Comparison of ENCODE assay signal across 20 cellular contexts in the genomic region with DNA sequence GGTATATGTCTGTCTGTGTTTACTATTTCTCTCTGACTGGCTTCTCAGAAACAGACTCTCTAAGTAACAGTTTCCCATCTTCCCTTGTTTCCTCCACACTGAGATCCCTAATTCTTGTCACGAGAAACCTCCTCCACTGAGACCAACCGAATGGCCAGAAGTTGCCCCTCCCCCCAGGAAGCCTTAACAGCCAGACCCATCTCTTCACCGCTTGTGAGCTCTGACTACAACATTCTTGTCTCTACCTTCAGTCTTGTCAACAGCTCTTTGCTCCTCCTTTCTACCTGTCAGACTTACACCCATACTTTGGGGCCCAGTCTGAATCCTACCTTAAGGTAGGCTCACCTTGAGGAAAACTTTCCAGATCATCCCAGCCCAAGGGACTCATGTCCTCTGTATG.
A peak's percentile ranks its signal among the peaks of the same experiment; 100 is the strongest.
DNase-seq lines count a peak whose midpoint lies in the region; ATAC-seq and TF ChIP-seq lines count a peak whose summit lies in the region.
"Had no signal": no experiment of that assay in that cellular context is flagged by ENCODE, and none has a peak within 500 bp of the region (broad histone marks: within the 10 kb centered on the region; RNA-seq: fewer than 3 reads in every experiment).

No MANE protein-coding gene starts in this region.

- H4K20me1 ChIP-seq in GM23338 (replicated peaks; ENCODE audit: insufficient read depth): no peaks in the 10 kb centered on the region

- H2AFZ ChIP-seq in GM23338: no peak overlapping the region

- H3K27ac ChIP-seq in GM23338 (ENCODE audit: low read depth): peak overlapping the region; percentile 66; the same call in 1 of the 2 replicates
- H3K27ac ChIP-seq: BLaER1 had no signal

- H3K4me3 Mint-ChIP-seq in GM23338: peak overlapping the region; percentile 27; the same call in 2 of the 3 replicates
- H3K4me3 Mint-ChIP-seq in activated T-helper 17 cell treated with anti-CD3 and anti-CD28 coated beads, Interleukin-2, amount 50 U/mL, for 72 hours: no peak overlapping the region
- H3K4me3 Mint-ChIP-seq in osteocyte (ENCODE audit: unreplicated experiment): no peak overlapping the region
- H3K4me3 Mint-ChIP-seq: CD8-positive, alpha-beta T cell; HFFc6 had no signal

- DNase-seq in GM23338 (ENCODE audit: low spot score): peak; percentile 77
- DNase-seq in iPS-NIHi11 (ENCODE audit: low spot score): peak; percentile 7
- peak; percentile 70 for DNase-seq in osteocyte (ENCODE audit: extremely low spot score, unreplicated experiment)
- DNase-seq in NCI-H69 (lab: John Stamatoyannopoulos, UW): no peak
- DNase-seq in 8988T: no peak
- DNase-seq: CD8-positive, alpha-beta T cell; DMS79 treated with DMSO at 0.1 percent for 48 hours; GDM1; GOT3; HFFc6; NCI-H1048; NCI-H146; NCI-H2081 treated with DMSO at 0.1 percent for 48 hours; NCI-H510A; Right ventricle myocardium superior had no signal

- H3K36me3 Mint-ChIP-seq in GM23338 (ENCODE audit: low read depth) (no peaks in the 10 kb centered on the region), osteocyte (ENCODE audit: unreplicated experiment) (no peaks in the 10 kb centered on the region)
- no peaks in the 10 kb centered on the region for H3K36me3 Mint-ChIP-seq in activated T-helper 17 cell treated with anti-CD3 and anti-CD28 coated beads, Interleukin-2, amount 50 U/mL, for 72 hours (ENCODE audit: low read depth)
- H3K36me3 Mint-ChIP-seq: CD8-positive, alpha-beta T cell had no signal

- 0 out of 2 replicates have a peak overlapping the region, but pooled peaks have one; percentile 22 for H3K4me3 ChIP-seq in GM23338
- H3K4me3 ChIP-seq: BLaER1, GM12878 had no signal

- H3F3A ChIP-seq in GM23338 (replicated peaks; ENCODE audit: low read depth): no peaks in the 10 kb centered on the region

- peak overlapping the region; percentile 67 for H3K4me2 ChIP-seq in GM23338
- H3K4me2 ChIP-seq: BLaER1 had no signal

- ATAC-seq in GM23338 (no peak), HG03025 (IDR thresholded peaks at IDR 0.05; ENCODE audit: low FRiP score, unreplicated experiment) (no peak), GM19324 (IDR thresholded peaks at IDR 0.05; ENCODE audit: low FRiP score, unreplicated experiment) (no peak)
- ATAC-seq in activated T-helper 17 cell treated with anti-CD3 and anti-CD28 coated beads, Interleukin-2, amount 50 U/mL, for 72 hours (replicated peaks): no peak
- ATAC-seq: CD8-positive, alpha-beta T cell; GM12878 had no signal

- H3K27ac Mint-ChIP-seq in GM23338 (peak overlapping the region; percentile 3; the same call in 1 of the 2 replicates), osteocyte (ENCODE audit: unreplicated experiment) (peak overlapping the region; percentile 52)
- H3K27ac Mint-ChIP-seq in activated T-helper 17 cell treated with anti-CD3 and anti-CD28 coated beads, Interleukin-2, amount 50 U/mL, for 72 hours: peak overlapping the region; percentile 39
- H3K27ac Mint-ChIP-seq: CD8-positive, alpha-beta T cell; HFFc6 had no signal

- H3K27me3 ChIP-seq in GM23338 (ENCODE audit: insufficient read depth): no peaks in the 10 kb centered on the region

- peaks cover 9% of the 10 kb centered on the region for H3K79me2 ChIP-seq in GM23338 (replicated peaks; ENCODE audit: insufficient read depth)

- TF ChIP-seq CTCF in GM23338 (conservative IDR thresholded peaks at IDR 0.05; ENCODE audit: low read depth in 2 of 2): no peak
- TF ChIP-seq CTCF in osteocyte (IDR thresholded peaks at IDR 0.05): no peak

- H3K27me3 Mint-ChIP-seq in GM23338 (ENCODE audit: insufficient read depth, low read depth, poor library complexity) (peaks cover 7% of the 10 kb centered on the region), osteocyte (ENCODE audit: unreplicated experiment) (no peaks in the 10 kb centered on the region)
- no peaks in the 10 kb centered on the region for H3K27me3 Mint-ChIP-seq in activated T-helper 17 cell treated with anti-CD3 and anti-CD28 coated beads, Interleukin-2, amount 50 U/mL, for 72 hours

- H3K9me3 Mint-ChIP-seq in GM23338: no peaks in the 10 kb centered on the region
- H3K9me3 Mint-ChIP-seq in activated T-helper 17 cell treated with anti-CD3 and anti-CD28 coated beads, Interleukin-2, amount 50 U/mL, for 72 hours: no peaks in the 10 kb centered on the region
- H3K9me3 Mint-ChIP-seq in osteocyte (ENCODE audit: unreplicated experiment): no peaks in the 10 kb centered on the region
- H3K9me3 Mint-ChIP-seq: CD8-positive, alpha-beta T cell; HFFc6 had no signal

- H3K9me2 ChIP-seq in GM23338 (ENCODE audit: insufficient read depth): no peaks in the 10 kb centered on the region

- H3K4me1 Mint-ChIP-seq in GM23338: peaks cover 53% of the 10 kb centered on the region
- no peaks in the 10 kb centered on the region for H3K4me1 Mint-ChIP-seq in activated T-helper 17 cell treated with anti-CD3 and anti-CD28 coated beads, Interleukin-2, amount 50 U/mL, for 72 hours
- peaks cover 55% of the 10 kb centered on the region for H3K4me1 Mint-ChIP-seq in osteocyte (ENCODE audit: unreplicated experiment)

- H3K4me1 ChIP-seq in GM23338 (ENCODE audit: insufficient read depth): peaks cover 28% of the 10 kb centered on the region
- H3K4me1 ChIP-seq: BLaER1 had no signal

- H3K36me3 ChIP-seq in GM23338 (ENCODE audit: insufficient read depth): no peaks in the 10 kb centered on the region
- H3K36me3 ChIP-seq: BLaER1 had no signal

TF ChIP-seq in GM23338, 12 proteins besides CTCF, POLR2A, EP300 and RAD21 (continues in another document):
- no peak for TF ChIP-seq EZH2phosphoT487 (IDR thresholded peaks at IDR 0.05; ENCODE audit: unreplicated experiment)
- no peak for TF ChIP-seq STAT1 (IDR thresholded peaks at IDR 0.05; ENCODE audit: unreplicated experiment)
- TF ChIP-seq NANOG (IDR thresholded peaks at IDR 0.05; ENCODE audit: borderline replicate concordance): no peak
- TF ChIP-seq EZH2 (IDR thresholded peaks at IDR 0.05; ENCODE audit: low read depth, unreplicated experiment): no peak
- TF ChIP-seq, protein P1, sequence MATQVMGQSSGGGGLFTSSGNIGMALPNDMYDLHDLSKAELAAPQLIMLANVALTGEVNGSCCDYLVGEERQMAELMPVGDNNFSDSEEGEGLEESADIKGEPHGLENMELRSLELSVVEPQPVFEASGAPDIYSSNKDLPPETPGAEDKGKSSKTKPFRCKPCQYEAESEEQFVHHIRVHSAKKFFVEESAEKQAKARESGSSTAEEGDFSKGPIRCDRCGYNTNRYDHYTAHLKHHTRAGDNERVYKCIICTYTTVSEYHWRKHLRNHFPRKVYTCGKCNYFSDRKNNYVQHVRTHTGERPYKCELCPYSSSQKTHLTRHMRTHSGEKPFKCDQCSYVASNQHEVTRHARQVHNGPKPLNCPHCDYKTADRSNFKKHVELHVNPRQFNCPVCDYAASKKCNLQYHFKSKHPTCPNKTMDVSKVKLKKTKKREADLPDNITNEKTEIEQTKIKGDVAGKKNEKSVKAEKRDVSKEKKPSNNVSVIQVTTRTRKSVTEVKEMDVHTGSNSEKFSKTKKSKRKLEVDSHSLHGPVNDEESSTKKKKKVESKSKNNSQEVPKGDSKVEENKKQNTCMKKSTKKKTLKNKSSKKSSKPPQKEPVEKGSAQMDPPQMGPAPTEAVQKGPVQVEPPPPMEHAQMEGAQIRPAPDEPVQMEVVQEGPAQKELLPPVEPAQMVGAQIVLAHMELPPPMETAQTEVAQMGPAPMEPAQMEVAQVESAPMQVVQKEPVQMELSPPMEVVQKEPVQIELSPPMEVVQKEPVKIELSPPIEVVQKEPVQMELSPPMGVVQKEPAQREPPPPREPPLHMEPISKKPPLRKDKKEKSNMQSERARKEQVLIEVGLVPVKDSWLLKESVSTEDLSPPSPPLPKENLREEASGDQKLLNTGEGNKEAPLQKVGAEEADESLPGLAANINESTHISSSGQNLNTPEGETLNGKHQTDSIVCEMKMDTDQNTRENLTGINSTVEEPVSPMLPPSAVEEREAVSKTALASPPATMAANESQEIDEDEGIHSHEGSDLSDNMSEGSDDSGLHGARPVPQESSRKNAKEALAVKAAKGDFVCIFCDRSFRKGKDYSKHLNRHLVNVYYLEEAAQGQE (IDR thresholded peaks at IDR 0.05; ENCODE audit: unreplicated experiment): no peak
- TF ChIP-seq ZNF331 (CRISPR knock-in tag; IDR thresholded peaks at IDR 0.05; ENCODE audit: low read depth): no peak
- TF ChIP-seq, protein P2, sequence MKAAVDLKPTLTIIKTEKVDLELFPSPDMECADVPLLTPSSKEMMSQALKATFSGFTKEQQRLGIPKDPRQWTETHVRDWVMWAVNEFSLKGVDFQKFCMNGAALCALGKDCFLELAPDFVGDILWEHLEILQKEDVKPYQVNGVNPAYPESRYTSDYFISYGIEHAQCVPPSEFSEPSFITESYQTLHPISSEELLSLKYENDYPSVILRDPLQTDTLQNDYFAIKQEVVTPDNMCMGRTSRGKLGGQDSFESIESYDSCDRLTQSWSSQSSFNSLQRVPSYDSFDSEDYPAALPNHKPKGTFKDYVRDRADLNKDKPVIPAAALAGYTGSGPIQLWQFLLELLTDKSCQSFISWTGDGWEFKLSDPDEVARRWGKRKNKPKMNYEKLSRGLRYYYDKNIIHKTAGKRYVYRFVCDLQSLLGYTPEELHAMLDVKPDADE (IDR thresholded peaks at IDR 0.05): no peak
- TF ChIP-seq CREB1 (CRISPR knock-in tag; IDR thresholded peaks at IDR 0.05; ENCODE audit: low read depth): no peak
- TF ChIP-seq POLR2AphosphoS5 (IDR thresholded peaks at IDR 0.05; ENCODE audit: low read depth): no peak
- TF ChIP-seq JUNB (IDR thresholded peaks at IDR 0.05; ENCODE audit: unreplicated experiment): no peak

Comparison
In these comparisons a context has a peak if more than half of its experiments do, and no peak if none do; other contexts are left out.
1. DNase-seq: peak in GM23338 (single experiment), iPS-NIHi11 (single experiment) and osteocyte (single experiment); none in NCI-H69 (single experiment) and 8988T (single experiment).
2. Peak in every context shown above with its lines, with median percentiles within 50 percentile points of each other: H3K27ac Mint-ChIP-seq.